ENCODE assay signal across 8 cellular contexts in genomic region chr12:81329088-81329487, GRCh38.
DNase-seq lines count a peak whose midpoint lies in the region; ATAC-seq and TF ChIP-seq lines count a peak whose summit lies in the region.

No MANE protein-coding gene starts in this region.

- peak; percentile 62 for ATAC-seq in GM21786 (IDR thresholded peaks at IDR 0.05; ENCODE audit: unreplicated experiment)
- no peak for ATAC-seq in HG02840 (IDR thresholded peaks at IDR 0.05; ENCODE audit: low FRiP score, unreplicated experiment)

- TF ChIP-seq CTCF in GM06990 (IDR thresholded peaks at IDR 0.05; ENCODE audit: insufficient read depth, low read length, poor library complexity, severe bottlenecking) = peak; percentile 65
- TF ChIP-seq CTCF in fibroblast of mammary gland (conservative IDR thresholded peaks at IDR 0.05; ENCODE audit: control insufficient read depth, insufficient read depth, low read depth, low read length) = peak; percentile 47

- no peaks in the 10 kb centered on the region for H3K27me3 ChIP-seq in GM06990 (replicated peaks; ENCODE audit: control insufficient read depth, insufficient read depth, low read length)

- DNase-seq in GM06990 (ENCODE audit: extremely low read depth, insufficient read length) = no peak
- DNase-seq in M059J (ENCODE audit: low read depth) = peak; percentile 9
- peak; percentile 59 for DNase-seq in fibroblast of mammary gland (ENCODE audit: low read depth)
- DNase-seq in SHP77 (lab: John Stamatoyannopoulos, UW) = no peak
- no peak for DNase-seq in activated CD8-positive, alpha-beta memory T cell treated with anti-CD3 and anti-CD28 coated beads for 24 hours
- DNase-seq in NCI-H146 treated with DMSO at 0.1 percent for 48 hours (lab: John Stamatoyannopoulos, UW; ENCODE audit: unreplicated experiment) = no peak

- no peaks in the 10 kb centered on the region for H3K36me3 ChIP-seq in GM06990 (ENCODE audit: control insufficient read depth, insufficient read depth, low read length)

- H3K4me3 ChIP-seq in GM06990 (replicated peaks; ENCODE audit: low read depth, low read length) (no peak overlapping the region), fibroblast of mammary gland (ENCODE audit: control insufficient read depth, low read depth, low read length) (no peak overlapping the region)

Comparison
In these comparisons a context has a peak if more than half of its experiments do, and no peak if none do; other contexts are left out.
1. DNase-seq: peak in M059J (single experiment) and fibroblast of mammary gland (single experiment); none in GM06990 (single experiment), SHP77 (0 of 2), activated CD8-positive, alpha-beta memory T cell treated with anti-CD3 and anti-CD28 coated beads for 24 hours (single experiment) and NCI-H146 treated with DMSO at 0.1 percent for 48 hours (single experiment).